8 cellular contexts compared by ENCODE assay signal in the genomic region with DNA sequence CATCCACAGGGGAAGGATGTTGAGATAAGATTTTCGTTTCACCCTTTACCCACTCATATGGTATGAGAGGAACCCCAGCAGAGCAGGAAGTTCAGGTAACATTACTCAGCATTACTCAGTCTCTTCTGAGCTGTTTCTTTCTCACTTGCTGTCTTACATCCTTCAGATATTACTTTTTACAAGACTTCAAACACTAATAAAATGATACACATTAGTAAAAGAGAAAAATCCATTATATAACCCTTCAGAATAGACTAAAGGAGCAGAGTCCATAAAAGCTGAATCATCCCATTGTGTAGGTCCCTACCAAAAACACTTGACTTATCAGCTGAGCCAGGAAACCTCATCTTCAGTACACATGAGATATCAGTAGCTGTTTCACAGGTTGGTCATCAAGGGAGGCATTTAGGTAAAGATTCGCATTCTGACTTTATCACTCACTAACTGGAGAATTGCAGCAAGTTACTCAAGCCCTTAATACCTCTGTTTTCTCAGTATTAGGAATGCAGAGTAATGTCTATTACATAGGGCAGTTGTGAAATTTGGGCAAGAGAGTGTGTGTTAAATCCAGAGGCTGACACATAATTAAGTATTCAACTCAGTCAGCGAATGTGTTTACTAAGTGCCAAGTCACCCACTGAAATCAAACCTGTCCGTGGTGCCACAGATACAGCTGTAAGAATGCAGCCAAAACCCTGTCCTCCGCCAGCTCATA. TPM values are rescaled to one million over a fixed set of nuclear protein-coding genes. Genes with fewer than 3 reads are reported as not detected.
A peak's percentile ranks its signal among the peaks of the same experiment; 100 is the strongest.
DNase-seq lines count a peak whose midpoint lies in the region; ATAC-seq, FAIRE-seq and TF ChIP-seq lines count a peak whose summit lies in the region.

No MANE protein-coding gene starts in this region.

- H3K36me3 ChIP-seq in Caco-2 (ENCODE audit: control insufficient read depth, insufficient read depth, low read length) = no peaks in the 10 kb centered on the region

- DNase-seq in Caco-2 = peak; percentile 77 to 81
- peak; percentile 22 for DNase-seq in NCI-H2196 (lab: John Stamatoyannopoulos, UW; ENCODE audit: unreplicated experiment)
- peak; percentile 61 to 65 for DNase-seq in erythroblast (lab: John Stamatoyannopoulos, UW)
- DNase-seq in D721Med (ENCODE audit: insufficient read length, low spot score) = no peak
- DNase-seq in putamen (ENCODE audit: low spot score) = no peak
- DNase-seq in iPS-NIHi11 (ENCODE audit: low spot score) = no peak

- H3K27me3 ChIP-seq in Caco-2 (replicated peaks; ENCODE audit: control insufficient read depth, insufficient read depth, low read length) = no peaks in the 10 kb centered on the region

- POLR2A ChIA-PET in Caco-2 (lab: Charles Lee) = interaction anchor here (0.5 to 1.5 kb wide), 10 partner anchors 15 to 447 kb away, joined by 3 to 16 read pairs (median 6); partner anchors contain the start of gene KLF6

- TF ChIP-seq CTCF in Caco-2 (IDR thresholded peaks at IDR 0.05; ENCODE audit: insufficient read depth in 1 of 2, low read depth in 1 of 2, low read length in 1 of 2, severe bottlenecking in 1 of 2, unreplicated experiment in 1 of 2) (no peak), D721Med (IDR thresholded peaks at IDR 0.05; ENCODE audit: insufficient read depth, missing control alignments) (no peak)

- CTCF ChIA-PET in Caco-2 (lab: Charles Lee) = interaction anchor here (0.7 to 1.7 kb wide), 7 partner anchors 14 to 543 kb away, joined by 3 to 8 read pairs (median 3); partner anchors contain the start of gene KLF6

- no peaks in the 10 kb centered on the region for H3K27me3 Mint-ChIP-seq in Caco-2 (ENCODE audit: insufficient read depth, unreplicated experiment)

- H3K9me3 Mint-ChIP-seq in Caco-2 (ENCODE audit: unreplicated experiment) = no peaks in the 10 kb centered on the region

- H3K27ac Mint-ChIP-seq in Caco-2 (ENCODE audit: unreplicated experiment) = peak overlapping the region; percentile 77

- no peaks in the 10 kb centered on the region for H3K9me3 ChIP-seq in Caco-2

- FAIRE-seq in D721Med (lab: Jason Lieb, UNC) = no peak

- ATAC-seq in GM21381 (IDR thresholded peaks at IDR 0.05; ENCODE audit: unreplicated experiment) (peak; percentile 57), GM18519 (IDR thresholded peaks at IDR 0.05; ENCODE audit: low FRiP score, unreplicated experiment) (no peak)

- H3K36me3 Mint-ChIP-seq in Caco-2 (ENCODE audit: insufficient read depth, unreplicated experiment) = no peaks in the 10 kb centered on the region

- peaks cover 47% of the 10 kb centered on the region for H3K4me1 ChIP-seq in Caco-2

- no peak overlapping the region for H3K4me3 ChIP-seq in Caco-2 (ENCODE audit: low read depth, low read length)

- peak overlapping the region; percentile 44 for H3K4me3 Mint-ChIP-seq in Caco-2 (ENCODE audit: unreplicated experiment)

- peaks cover 47% of the 10 kb centered on the region for H3K4me1 Mint-ChIP-seq in Caco-2 (ENCODE audit: low read depth, unreplicated experiment)

- intact Hi-C loops in Caco-2 (cut with micrococcal nuclease; ENCODE audit: unreplicated experiment) = loop anchor here (1.0 to 10.0 kb wide), 12 partner anchors 8 to 568 kb away; partner anchors contain the start of gene PITRM1

- BruUV-seq in Caco-2 (replicated peaks; lab: Mats Ljungman, UMichigan) = no TSS peak

- TF ChIP-seq POLR2A in erythroblast (IDR thresholded peaks at IDR 0.05; ENCODE audit: low read length) = no peak

RNA-seq across cellular contexts. Expression of gene KLF6, which starts 44.7 kb away (rescaled TPM):
- 78.5 and 84.5 TPM in 2 replicates for total RNA-seq in Caco-2 (2022)

Comparison
In these comparisons a context has a peak if more than half of its experiments do, and no peak if none do; other contexts are left out.
1. DNase-seq: peak in Caco-2 (2 of 2), NCI-H2196 (single experiment) and erythroblast (2 of 2); none in D721Med (single experiment), putamen (single experiment) and iPS-NIHi11 (single experiment).